In genomic region chr11:111937461-111937769, GRCh38 we compare ENCODE assay signal across 1 cellular context.
TF ChIP-seq lines count a peak whose summit lies in the region.

No MANE protein-coding gene starts in this region.

TF ChIP-seq in K562, 482 proteins besides CTCF, POLR2A, EP300 and RAD21:
- TF ChIP-seq TCF7 (IDR thresholded peaks at IDR 0.05; ENCODE audit: borderline replicate concordance) (no peak), CREB3 (tag; conservative IDR thresholded peaks at IDR 0.05; ENCODE audit: low read depth) (no peak), ZNF79 (CRISPR knock-in tag; IDR thresholded peaks at IDR 0.05; ENCODE audit: low read depth) (no peak), ETV1 (tag; conservative IDR thresholded peaks at IDR 0.05; ENCODE audit: low read depth) (0 out of 2 replicates have a peak, but pooled peaks have one; percentile 15), TGIF2 (CRISPR knock-in tag; IDR thresholded peaks at IDR 0.05) (0 out of 2 replicates have a peak, but pooled peaks have one; percentile 42), ZBTB7A (IDR thresholded peaks at IDR 0.05; ENCODE audit: borderline replicate concordance, control insufficient read depth, low read depth, low read length) (peak; percentile 84), ZNF165 (CRISPR knock-in tag; IDR thresholded peaks at IDR 0.05; ENCODE audit: borderline replicate concordance) (no peak), ARID3A (IDR thresholded peaks at IDR 0.05; ENCODE audit: borderline replicate concordance, low read depth, low read length) (no peak), TRIM24 (IDR thresholded peaks at IDR 0.05) (no peak), GABPB1 (CRISPR knock-in tag; IDR thresholded peaks at IDR 0.05) (0 out of 2 replicates have a peak, but pooled peaks have one; percentile 24)
TF ChIP-seq in K562: peak in this region for 4.
